9 cellular contexts compared by ENCODE assay signal in the genomic region with DNA sequence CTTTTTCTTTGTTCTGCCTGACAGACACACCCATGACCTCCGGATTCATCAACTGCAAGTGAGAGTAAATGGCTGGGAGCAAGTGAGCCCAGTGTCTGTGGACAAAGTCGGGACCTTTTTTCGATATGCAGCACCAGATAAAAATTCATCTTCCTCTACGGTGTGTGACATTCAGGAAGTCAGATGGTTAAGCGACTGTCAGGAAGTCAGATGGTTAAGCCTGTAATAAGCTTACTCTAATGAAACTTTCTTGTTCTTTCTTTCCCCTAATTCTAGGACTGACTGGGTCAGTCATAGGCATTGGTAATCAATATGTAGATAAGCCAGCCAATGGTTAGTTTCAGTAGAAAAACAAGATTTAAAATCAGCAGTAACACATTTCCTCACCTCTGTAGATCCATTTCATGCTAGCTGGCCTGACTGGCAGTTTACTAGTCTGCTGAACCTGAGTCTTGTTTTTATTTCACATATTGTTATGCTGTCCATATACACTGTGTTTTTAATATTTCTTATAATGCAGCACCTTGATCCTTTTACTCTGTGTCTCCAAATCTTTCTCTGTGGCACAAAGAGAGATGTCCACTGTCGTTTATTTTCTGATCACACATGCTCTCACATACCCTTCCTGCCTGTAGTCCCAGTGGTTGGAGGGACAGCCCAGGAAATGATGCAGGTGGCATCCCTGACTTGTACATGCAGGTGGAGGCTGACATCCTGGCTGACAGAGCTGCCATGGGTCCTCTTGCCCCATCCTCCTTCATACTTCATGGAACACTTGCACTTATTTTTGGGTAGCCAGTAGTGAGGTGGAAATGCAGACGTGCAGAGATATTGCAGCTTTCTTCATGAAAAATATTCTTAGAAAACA.
A peak's percentile ranks its signal among the peaks of the same experiment; 100 is the strongest.
DNase-seq lines count a peak whose midpoint lies in the region; ATAC-seq, FAIRE-seq and TF ChIP-seq lines count a peak whose summit lies in the region.
"Had no signal": no experiment of that assay in that cellular context is flagged by ENCODE, and none has a peak within 500 bp of the region (broad histone marks: within the 10 kb centered on the region; RNA-seq: fewer than 3 reads in every experiment).

No MANE protein-coding gene starts in this region.

- TF ChIP-seq POLR2A in HepG2 (IDR thresholded peaks at IDR 0.05; ENCODE audit: insufficient read depth in 1 of 2, low read depth in 2 of 2, low read length in 2 of 2) = no peak

- H3K4me1 Mint-ChIP-seq in activated T-cell treated with anti-CD3 and anti-CD28 coated beads, Interleukin-2, amount 50 U/mL, for 72 hours (ENCODE audit: low read depth) = peaks cover 49% of the 10 kb centered on the region

- H3K36me3 ChIP-seq in liver (ENCODE audit: control insufficient read depth in 4 of 4, insufficient read depth in 3 of 4, low read depth in 1 of 4, low read length in 3 of 4) (peaks cover 7 to 26% (median 24%) of the 10 kb centered on the region in 4 donors), HepG2 (replicated peaks in 1 of 2; ENCODE audit: control insufficient read depth in 1 of 2, insufficient read depth in 2 of 2, low read length in 2 of 2) (peaks cover 7 to 21% of the 10 kb centered on the region in 2 experiments), lower lobe of right lung (peaks cover 74% of the 10 kb centered on the region), aorta (ENCODE audit: control insufficient read depth in 1 of 2, insufficient read depth in 2 of 2, low read length in 1 of 2) (peaks cover 0 to 7% of the 10 kb centered on the region in 2 donors)

- H3K27me3 Mint-ChIP-seq in activated T-cell treated with anti-CD3 and anti-CD28 coated beads, Interleukin-2, amount 50 U/mL, for 72 hours (ENCODE audit: low read depth) = no peaks in the 10 kb centered on the region

- CTCF ChIA-PET in HepG2 (lab: Yijun Ruan, JAX; ENCODE audit: low intra/inter-chr PET ratio, low total read pairs) = no interaction called here

- peaks cover 23 to 33% of the 10 kb centered on the region in 2 donors for H3K36me3 Mint-ChIP-seq in activated T-cell treated with anti-CD3 and anti-CD28 coated beads, Interleukin-2, amount 50 U/mL, for 72 hours (ENCODE audit: insufficient read depth in 2 of 2)

- H3K4me3 ChIP-seq in liver (ENCODE audit: low read depth in 1 of 3, low read length in 3 of 3) (no peak overlapping the region), HepG2 (replicated peaks in 1 of 3; ENCODE audit: insufficient read depth in 1 of 3, low read depth in 2 of 3, low read length in 3 of 3) (no peak overlapping the region), lower lobe of right lung (no peak overlapping the region), aorta (ENCODE audit: low read length in 2 of 2) (no peak overlapping the region)

- intact Hi-C loops in HepG2 (cut with micrococcal nuclease; ENCODE audit: unreplicated experiment) (no loop called here), lower lobe of right lung (cut with DNase I) (no loop called here), aorta (cut with DNase I) (no loop called here)

- no peak overlapping the region for H2AFZ ChIP-seq in HepG2 (ENCODE audit: low read length)

- DNase-seq in HepG2 (ENCODE audit: low spot score) = no peak
- DNase-seq in activated T-cell treated with anti-CD3 and anti-CD28 coated beads, Interleukin-2, amount 50 U/mL, for 72 hours = peak; percentile 3 to 12
- DNase-seq in lower lobe of right lung = no peak
- DNase-seq in aorta = no peak
- no peak for DNase-seq in AG20443 (ENCODE audit: low spot score)
- DNase-seq: IMR-90 had no signal

- no peak for ATAC-seq in HepG2
- peak; percentile 62 to 74 for ATAC-seq in activated T-cell treated with anti-CD3 and anti-CD28 coated beads, Interleukin-2, amount 50 U/mL, for 72 hours (replicated peaks in 1 of 2)
- peak; percentile 56 to 68 for ATAC-seq in lower lobe of right lung
- ATAC-seq in aorta (ENCODE audit: low FRiP score) = no peak
- no peak for ATAC-seq in HG03460 (IDR thresholded peaks at IDR 0.05; ENCODE audit: unreplicated experiment)
- ATAC-seq in HG02970 (IDR thresholded peaks at IDR 0.05; ENCODE audit: low FRiP score, unreplicated experiment) = no peak

- FAIRE-seq in HepG2 (lab: Jason Lieb, UNC) = no peak

- H3K27ac ChIP-seq in liver (ENCODE audit: low read depth in 1 of 2, low read length in 2 of 2) (peak overlapping the region; percentile 21), HepG2 (ENCODE audit: extremely low read length, insufficient read depth, low read length) (no peak overlapping the region), lower lobe of right lung (peak overlapping the region; percentile 73), aorta (ENCODE audit: low read depth in 1 of 2, low read length in 2 of 2) (peak overlapping the region; percentile 23 to 36)

- peaks cover 2 to 24% (median 12%) of the 10 kb centered on the region in 4 donors for H3K4me1 ChIP-seq in liver (ENCODE audit: control insufficient read depth in 4 of 4, insufficient read depth in 4 of 4, low read length in 3 of 4)
- peaks cover 39% of the 10 kb centered on the region for H3K4me1 ChIP-seq in HepG2 (ENCODE audit: insufficient read depth, low read length)
- peaks cover 30% of the 10 kb centered on the region for H3K4me1 ChIP-seq in lower lobe of right lung
- H3K4me1 ChIP-seq in aorta (ENCODE audit: control insufficient read depth in 1 of 2, insufficient read depth in 2 of 2, low read length in 2 of 2) = peaks cover 2 to 4% of the 10 kb centered on the region in 2 donors

- H3K9me3 ChIP-seq in liver (ENCODE audit: control insufficient read depth in 4 of 4, low read length in 3 of 4) (no peaks in the 10 kb centered on the region), HepG2 (ENCODE audit: low read length) (peaks cover under 1% of the 10 kb centered on the region), lower lobe of right lung (no peaks in the 10 kb centered on the region), aorta (ENCODE audit: control insufficient read depth, low read length) (no peaks in the 10 kb centered on the region)

- TF ChIP-seq EP300 in HepG2 (IDR thresholded peaks at IDR 0.05; ENCODE audit: low read depth in 2 of 2, low read length in 2 of 2) (no peak), HepG2 (CRISPR knock-in tag; IDR thresholded peaks at IDR 0.05; ENCODE audit: borderline replicate concordance) (no peak)

- no peaks in the 10 kb centered on the region for H3K79me2 ChIP-seq in HepG2 (ENCODE audit: insufficient read depth, low read length)

- no peak overlapping the region for H3K4me2 ChIP-seq in HepG2 (ENCODE audit: low read depth, low read length)

- H4K20me1 ChIP-seq in HepG2 (ENCODE audit: insufficient read depth, low read length) = no peaks in the 10 kb centered on the region

- peaks cover 0 to 4% of the 10 kb centered on the region in 2 donors for H3K9me3 Mint-ChIP-seq in activated T-cell treated with anti-CD3 and anti-CD28 coated beads, Interleukin-2, amount 50 U/mL, for 72 hours

- H3K4me3 Mint-ChIP-seq in activated T-cell treated with anti-CD3 and anti-CD28 coated beads, Interleukin-2, amount 50 U/mL, for 72 hours = peak overlapping the region; percentile 73 to 82

- no TSS peak for BruUV-seq in HepG2 (replicated peaks; lab: Mats Ljungman, UMichigan)

- TF ChIP-seq RAD21 in liver (IDR thresholded peaks at IDR 0.05) (no peak), HepG2 (CRISPR knock-in tag; IDR thresholded peaks at IDR 0.05) (no peak)

- TF ChIP-seq CTCF in liver (IDR thresholded peaks at IDR 0.05; ENCODE audit: low read depth, low read length, missing input control) (no peak), HepG2 (CRISPR knock-in tag; IDR thresholded peaks at IDR 0.05) (no peak), lower lobe of right lung (IDR thresholded peaks at IDR 0.05) (no peak)

- POLR2A ChIA-PET in HepG2 (lab: Yijun Ruan, JAX) = interaction anchor here (0.8 to 1.2 kb wide), 3 partner anchors 35 to 273 kb away, joined by 3 read pairs; no protein-coding TSS in a partner anchor

- in situ Hi-C loops in HepG2 (cut with HindIII; ENCODE audit: extremely low pct_ligation_motif_present, low pct_unique_long_range_greater_than_20kb) = no loop called here

- H3K9ac ChIP-seq in liver (ENCODE audit: low read depth in 1 of 2, low read length in 2 of 2) = no peak overlapping the region
- H3K9ac ChIP-seq in HepG2 (ENCODE audit: insufficient read depth, low read depth, low read length) = no peak overlapping the region

- WGBS in liver = 60% methylated on average over 7 of the region's 7 CpGs
- 95% methylated on average over 7 of the region's 7 CpGs for WGBS in HepG2 (ENCODE audit: low lambda C conversion rate)
- 84 to 86% methylated on average over 7 of the region's 7 CpGs for WGBS in aorta, 2 donors

- H3K27me3 ChIP-seq in liver (ENCODE audit: control insufficient read depth in 4 of 4, insufficient read depth in 4 of 4, low read length in 3 of 4) (no peaks in the 10 kb centered on the region), HepG2 (ENCODE audit: control insufficient read depth in 1 of 2, insufficient read depth in 2 of 2, low read length in 2 of 2) (no peaks in the 10 kb centered on the region), lower lobe of right lung (ENCODE audit: low read depth) (no peaks in the 10 kb centered on the region), aorta (ENCODE audit: control insufficient read depth in 1 of 2, insufficient read depth in 2 of 2, low read length in 1 of 2) (no peaks in the 10 kb centered on the region)

- peak overlapping the region; percentile 52 for H3K27ac Mint-ChIP-seq in activated T-cell treated with anti-CD3 and anti-CD28 coated beads, Interleukin-2, amount 50 U/mL, for 72 hours

TF ChIP-seq in liver, 16 proteins besides CTCF, POLR2A, EP300 and RAD21 (continues in another document):
- no peak for TF ChIP-seq YY1 (IDR thresholded peaks at IDR 0.05)
- no peak for TF ChIP-seq SP1 (IDR thresholded peaks at IDR 0.05)

TF ChIP-seq in HepG2, 621 proteins besides CTCF, POLR2A, EP300 and RAD21:
- TF ChIP-seq ZBTB3 (CRISPR knock-in tag; IDR thresholded peaks at IDR 0.05; ENCODE audit: borderline replicate concordance, low read depth) = no peak
- TF ChIP-seq ZNF160 (CRISPR knock-in tag; IDR thresholded peaks at IDR 0.05) = no peak
- TF ChIP-seq ZNF891 (CRISPR knock-in tag; IDR thresholded peaks at IDR 0.05) = no peak
- no peak for TF ChIP-seq KAT2B (IDR thresholded peaks at IDR 0.05; ENCODE audit: borderline replicate concordance, low read depth, low read length)
TF ChIP-seq in HepG2: peak in this region for 0.

Comparison
In these comparisons a context has a peak if more than half of its experiments do, and no peak if none do; other contexts are left out.
1. ATAC-seq: peak in activated T-cell treated with anti-CD3 and anti-CD28 coated beads, Interleukin-2, amount 50 U/mL, for 72 hours (2 of 2) and lower lobe of right lung (2 of 2); none in HepG2 (single experiment), aorta (single experiment), HG03460 (single experiment) and HG02970 (single experiment).
2. DNase-seq: peak in activated T-cell treated with anti-CD3 and anti-CD28 coated beads, Interleukin-2, amount 50 U/mL, for 72 hours (2 of 2); none in HepG2 (single experiment), lower lobe of right lung (single experiment), aorta (0 of 2) and AG20443 (single experiment).